Comparison of ENCODE assay signal across 8 cellular contexts in the genomic region with DNA sequence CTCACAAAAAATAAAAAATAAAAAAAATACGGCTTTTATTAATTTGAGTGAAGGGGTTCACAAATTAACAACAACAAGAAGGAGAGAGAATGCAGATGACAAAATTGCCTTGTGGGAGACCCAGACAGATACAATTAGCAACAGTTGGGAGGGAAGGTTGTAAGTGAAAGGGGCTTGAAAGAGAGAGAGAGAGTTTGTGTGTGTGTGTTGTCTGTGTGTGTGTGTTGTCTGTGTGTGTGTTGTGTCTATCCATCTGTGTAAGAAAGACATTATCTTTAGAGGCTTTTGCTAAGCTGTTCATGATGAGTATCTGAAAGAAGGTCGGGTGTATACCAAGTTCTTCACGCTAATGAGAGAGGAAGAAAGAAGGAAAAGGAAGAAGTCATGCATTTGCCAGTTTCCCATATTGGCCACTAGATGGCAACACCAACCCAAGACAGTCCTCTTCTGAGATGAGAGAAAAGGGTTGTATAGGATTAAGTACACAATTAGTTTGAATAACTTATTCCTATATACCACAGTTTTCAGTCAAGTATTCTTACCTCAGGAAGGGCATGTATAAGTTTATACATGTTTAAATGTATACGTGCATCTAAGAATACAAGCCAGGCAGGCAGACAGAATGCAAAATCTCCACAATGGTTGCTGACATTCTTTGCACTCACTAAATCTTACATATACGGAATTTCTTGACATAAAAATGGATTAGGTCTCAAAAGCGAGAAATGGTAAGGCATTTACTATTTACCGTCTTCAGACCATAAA.
DNase-seq lines count a peak whose midpoint lies in the region; ATAC-seq and TF ChIP-seq lines count a peak whose summit lies in the region.

No MANE protein-coding gene starts in this region.

- H3K79me2 ChIP-seq in DND-41 (ENCODE audit: insufficient read depth, low read length): no peaks in the 10 kb centered on the region

- H3K27me3 ChIP-seq in DND-41 (ENCODE audit: insufficient read depth, low read length, poor library complexity): no peaks in the 10 kb centered on the region
- no peaks in the 10 kb centered on the region for H3K27me3 ChIP-seq in NT2/D1 (ENCODE audit: insufficient read depth, insufficient read length)
- no peaks in the 10 kb centered on the region for H3K27me3 ChIP-seq in adipocyte (replicated peaks; ENCODE audit: control insufficient read depth, insufficient read depth, low read length)

- intact Hi-C loops in left cardiac atrium (cut with DNase I): loop anchor here (1.0 to 10.0 kb wide), 4 partner anchors 58 to 366 kb away; no protein-coding TSS in a partner anchor

- H3K36me3 ChIP-seq in DND-41 (ENCODE audit: insufficient read depth, low read length) (no peaks in the 10 kb centered on the region), NT2/D1 (ENCODE audit: insufficient read depth, insufficient read length, low read length) (no peaks in the 10 kb centered on the region), adipocyte (ENCODE audit: control insufficient read depth, insufficient read depth, low read length, severe bottlenecking) (no peaks in the 10 kb centered on the region)

- no peaks in the 10 kb centered on the region for H4K20me1 ChIP-seq in DND-41 (ENCODE audit: insufficient read depth, low read length)

- H2AFZ ChIP-seq in DND-41 (ENCODE audit: low read depth, low read length): peak overlapping the region; percentile 91

- ATAC-seq in DND-41 (ENCODE audit: insufficient read depth, low read depth): peak; percentile 83
- ATAC-seq in GM19452 (IDR thresholded peaks at IDR 0.05; ENCODE audit: unreplicated experiment): peak; percentile 79
- peak; percentile 57 for ATAC-seq in HG03469 (IDR thresholded peaks at IDR 0.05; ENCODE audit: unreplicated experiment)
- ATAC-seq in left cardiac atrium: peak; percentile 91

- TF ChIP-seq CTCF in DND-41 (IDR thresholded peaks at IDR 0.05; ENCODE audit: borderline replicate concordance, extremely low read depth, low read length, poor library complexity, severe bottlenecking): peak; percentile 98

- peak overlapping the region; percentile 65 for H3K27ac ChIP-seq in DND-41 (ENCODE audit: low read length)

- peak overlapping the region; percentile 86 for H3K4me2 ChIP-seq in DND-41 (ENCODE audit: insufficient read depth, low read length)

- H3K9me3 ChIP-seq in DND-41 (ENCODE audit: insufficient read depth, low read length, severe bottlenecking) (no peaks in the 10 kb centered on the region), NT2/D1 (ENCODE audit: insufficient read depth, low read length) (no peaks in the 10 kb centered on the region), adipocyte (ENCODE audit: control insufficient read depth, low read length) (no peaks in the 10 kb centered on the region)

- H3K9ac ChIP-seq in DND-41 (ENCODE audit: low read depth, low read length) (peak overlapping the region; percentile 44), NT2/D1 (ENCODE audit: insufficient read length, low read depth) (no peak overlapping the region), adipocyte (ENCODE audit: low read length) (peak overlapping the region; percentile 74)

- DNase-seq in DND-41: peak; percentile 56
- peak; percentile 32 for DNase-seq in NT2/D1 (ENCODE audit: low read depth, low spot score)
- DNase-seq in adipocyte (ENCODE audit: low read depth): peak; percentile 81
- DNase-seq in left cardiac atrium: no peak
- peak; percentile 82 for DNase-seq in renal cortical epithelial cell (ENCODE audit: low read depth)
- DNase-seq in T1000 (lab: John Stamatoyannopoulos, UW): no peak

- H3K4me3 ChIP-seq in DND-41 (ENCODE audit: low read depth in 1 of 2, low read length in 2 of 2): peak overlapping the region; percentile 32 to 60; a peak in 3 of 4 replicates
- no peak overlapping the region for H3K4me3 ChIP-seq in NT2/D1 (ENCODE audit: insufficient read length, low read depth)
- peak overlapping the region; percentile 78 for H3K4me3 ChIP-seq in adipocyte (ENCODE audit: low read length)

- H3K4me1 ChIP-seq in DND-41 (ENCODE audit: insufficient read depth, low read length) (peaks cover 20% of the 10 kb centered on the region), NT2/D1 (ENCODE audit: insufficient read depth, insufficient read length) (no peaks in the 10 kb centered on the region), adipocyte (ENCODE audit: control insufficient read depth, insufficient read depth, low read length) (peaks cover 11% of the 10 kb centered on the region)

Comparison
In these comparisons a context has a peak if more than half of its experiments do, and no peak if none do; other contexts are left out.
1. DNase-seq: peak in DND-41 (single experiment), NT2/D1 (single experiment), adipocyte (single experiment) and renal cortical epithelial cell (single experiment); none in left cardiac atrium (single experiment) and T1000 (single experiment).
2. Peak in every context shown above with its lines, with median percentiles within 50 percentile points of each other: ATAC-seq.